ENCODE assay signal across 26 cellular contexts in the genomic region with DNA sequence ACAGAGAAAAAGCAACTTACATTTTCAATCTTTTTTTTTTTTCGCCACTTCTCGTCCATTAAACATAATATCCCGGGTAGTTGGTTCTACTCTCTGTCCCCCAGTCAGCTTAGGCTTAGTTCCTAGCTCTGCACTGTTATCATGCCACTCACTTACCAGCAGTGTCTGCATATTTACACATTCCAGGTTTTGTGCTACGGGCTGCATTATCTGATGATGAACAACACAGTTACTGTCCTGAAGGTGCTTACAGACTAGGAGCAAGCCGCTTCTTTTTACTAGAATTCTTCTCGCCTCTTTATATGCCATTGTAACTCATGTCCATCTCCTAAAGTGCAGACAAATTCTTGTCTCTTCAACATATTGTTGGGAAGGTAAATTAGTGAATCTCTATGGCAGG.
"Had no signal": no experiment of that assay in that cellular context is flagged by ENCODE, and none has a peak within 500 bp of the region (broad histone marks: within the 10 kb centered on the region; RNA-seq: fewer than 3 reads in every experiment).

No MANE protein-coding gene starts in this region.

- ATAC-seq: effector memory CD8-positive, alpha-beta T cell; esophagus mucosa; gastrocnemius medialis; heart right ventricle; left cardiac atrium; left lung; left ventricle myocardium superior; lower lobe of right lung; naive thymus-derived CD4-positive, alpha-beta T cell had no signal

- H3K4me1 ChIP-seq: esophagus squamous epithelium, gastrocnemius medialis, heart right ventricle, left lung had no signal

- DNase-seq: effector CD8-positive, alpha-beta T cell; effector memory CD8-positive, alpha-beta T cell; endodermal cell; erythroblast; esophagus squamous epithelium; foreskin fibroblast; foreskin melanocyte; gastrocnemius medialis; glutamatergic neuron; head of caudate nucleus; heart right ventricle; hypothalamus; immature natural killer cell; left cardiac atrium; left lung; left ventricle myocardium superior; lower lobe of right lung; mesenchymal stem cell; midbrain; naive thymus-derived CD4-positive, alpha-beta T cell had no signal

- H3K36me3 ChIP-seq: esophagus squamous epithelium, gastrocnemius medialis, heart right ventricle, left lung, lower lobe of right lung had no signal

- H3K4me3 ChIP-seq: coronary artery, esophagus squamous epithelium, gastrocnemius medialis, heart right ventricle, left lung, lower lobe of right lung had no signal

- H3K27ac ChIP-seq: coronary artery, epithelial cell of prostate, esophagus squamous epithelium, gastrocnemius medialis, heart right ventricle, left lung, lower lobe of right lung had no signal

- H3K9me3 ChIP-seq: esophagus squamous epithelium, gastrocnemius medialis, heart right ventricle, left lung, lower lobe of right lung had no signal

- FAIRE-seq: colon, endometrium, keratinocyte had no signal

- H3K27me3 ChIP-seq: esophagus squamous epithelium, gastrocnemius medialis, heart right ventricle, left lung had no signal
